14 cellular contexts compared by ENCODE assay signal in the genomic region with DNA sequence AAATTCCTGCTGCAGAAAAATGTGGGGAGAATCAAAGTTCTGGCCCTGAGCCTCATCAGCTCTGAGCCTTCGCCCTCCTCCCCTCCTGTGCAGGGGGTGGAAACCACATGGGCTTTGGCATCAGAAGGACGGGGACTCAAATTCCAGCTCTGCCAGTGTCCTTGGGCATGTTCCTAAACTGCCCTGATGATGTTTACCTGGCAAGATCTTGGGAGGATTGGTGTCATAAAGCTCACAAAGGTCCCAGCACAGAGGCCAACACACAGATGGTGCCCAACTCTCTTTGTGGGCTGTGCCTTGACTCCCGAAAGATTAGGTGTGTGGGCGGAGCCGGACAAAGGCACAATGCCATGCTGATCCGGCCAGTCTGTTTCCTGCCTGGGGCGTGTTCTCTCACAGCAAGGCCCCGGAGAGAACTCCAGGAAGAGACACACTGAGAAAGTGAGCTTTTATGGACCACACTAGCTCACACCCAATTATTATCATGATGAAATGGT. TPM values are rescaled to one million over a fixed set of nuclear protein-coding genes. Genes with fewer than 3 reads are reported as not detected.
DNase-seq lines count a peak whose midpoint lies in the region; ATAC-seq and TF ChIP-seq lines count a peak whose summit lies in the region.
"Had no signal": no experiment of that assay in that cellular context is flagged by ENCODE, and none has a peak within 500 bp of the region (broad histone marks: within the 10 kb centered on the region; RNA-seq: fewer than 3 reads in every experiment).

No MANE protein-coding gene starts in this region.

- intact Hi-C loops in upper lobe of right lung (cut with DNase I) = no loop called here

- H3K9me3 ChIP-seq in upper lobe of right lung = no peaks in the 10 kb centered on the region
- H3K9me3 ChIP-seq: Caco-2, thyroid gland had no signal

- no peak overlapping the region for H3K27ac ChIP-seq in upper lobe of right lung
- H3K27ac ChIP-seq: thyroid gland had no signal

- no peaks in the 10 kb centered on the region for H3K27me3 ChIP-seq in upper lobe of right lung
- H3K27me3 ChIP-seq: thyroid gland had no signal

- H3K4me1 ChIP-seq in upper lobe of right lung = no peaks in the 10 kb centered on the region
- H3K4me1 ChIP-seq: Caco-2 had no signal

- H3K4me3 ChIP-seq in upper lobe of right lung = no peak overlapping the region
- H3K4me3 ChIP-seq: thyroid gland had no signal

- in situ Hi-C loops in T47D (cut with HindIII; ENCODE audit: low pct_unique_long_range_greater_than_20kb, low sequenced_read_pairs) (no loop called here), ACHN (cut with HindIII; ENCODE audit: low pct_ligation_motif_present, low pct_unique_long_range_greater_than_20kb, low sequenced_read_pairs) (no loop called here)

- TF ChIP-seq CTCF in upper lobe of right lung (IDR thresholded peaks at IDR 0.05) = no peak

- peak; percentile 38 for DNase-seq in NCI-H82 (lab: John Stamatoyannopoulos, UW)
- no peak for DNase-seq in NCI-H82 treated with DMSO at 0.1 percent for 48 hours (lab: John Stamatoyannopoulos, UW; ENCODE audit: unreplicated experiment)
- peak; percentile 43 to 99 for DNase-seq in T47D (ENCODE audit: low read depth in 1 of 2, low spot score in 1 of 2)
- DNase-seq in left lobe of liver (ENCODE audit: low spot score) = peak; percentile 97
- DNase-seq in upper lobe of right lung = no peak
- DNase-seq in ACHN = no peak
- no peak for DNase-seq in activated CD8-positive, alpha-beta memory T cell treated with anti-CD3 and anti-CD28 coated beads, Interleukin-2, amount 50 U/mL, for 48 hours
- DNase-seq: Caco-2, KBM-7, NCI-H1694 treated with DMSO at 0.1 percent for 48 hours, NCI-H524 treated with DMSO at 0.1 percent for 48 hours, SHP77 treated with DMSO at 0.1 percent for 48 hours had no signal

- ATAC-seq in left lobe of liver = peak; percentile 85
- peak; percentile 60 for ATAC-seq in upper lobe of right lung
- ATAC-seq in HG02610 (IDR thresholded peaks at IDR 0.05; ENCODE audit: unreplicated experiment) = no peak

- H3K36me3 ChIP-seq in upper lobe of right lung = no peaks in the 10 kb centered on the region
- H3K36me3 ChIP-seq: thyroid gland had no signal

RNA-seq across cellular contexts. Expression of gene CLMN, which starts 20.5 kb away (rescaled TPM):
- 67.7 TPM for total RNA-seq in left lobe of liver
- total RNA-seq in upper lobe of right lung = 19.3 TPM

Comparison
In these comparisons a context has a peak if more than half of its experiments do, and no peak if none do; other contexts are left out.
1. DNase-seq: peak in NCI-H82 (single experiment), T47D (2 of 2) and left lobe of liver (single experiment); none in NCI-H82 treated with DMSO at 0.1 percent for 48 hours (single experiment), upper lobe of right lung (single experiment), ACHN (single experiment) and activated CD8-positive, alpha-beta memory T cell treated with anti-CD3 and anti-CD28 coated beads, Interleukin-2, amount 50 U/mL, for 48 hours (single experiment).